In the genomic region with DNA sequence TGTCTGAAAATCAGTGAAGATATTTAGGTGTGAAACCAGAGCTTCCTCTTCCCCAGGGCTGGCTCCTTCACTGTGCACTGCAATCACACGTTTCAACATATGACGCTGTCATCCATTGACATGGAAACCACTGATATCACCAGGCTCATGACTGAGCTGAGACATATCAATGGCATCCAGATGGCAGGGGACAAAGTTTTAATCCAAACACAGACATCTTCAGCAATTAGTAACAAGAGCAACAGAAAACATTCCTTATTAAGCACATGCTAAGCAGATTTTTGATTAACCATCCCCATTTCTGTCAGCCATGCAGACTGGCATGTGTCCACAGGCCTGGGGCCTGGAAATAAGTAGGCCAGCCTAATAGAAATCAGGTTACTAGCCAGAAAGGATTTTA, we compare ENCODE assay signal across 13 cellular contexts.
DNase-seq lines count a peak whose midpoint lies in the region; ATAC-seq and TF ChIP-seq lines count a peak whose summit lies in the region.
"Had no signal": no experiment of that assay in that cellular context is flagged by ENCODE, and none has a peak within 500 bp of the region (broad histone marks: within the 10 kb centered on the region; RNA-seq: fewer than 3 reads in every experiment).

No MANE protein-coding gene starts in this region.

- H3K9me3 ChIP-seq in heart left ventricle (no peaks in the 10 kb centered on the region), colonic mucosa (no peaks in the 10 kb centered on the region), PC-3 (ENCODE audit: low read length) (no peaks in the 10 kb centered on the region)
- H3K9me3 ChIP-seq: thoracic aorta had no signal

- POLR2A ChIA-PET in PC-3 (lab: Charles Lee; ENCODE audit: unreplicated experiment), result no interaction called here

- H3K4me1 ChIP-seq in heart left ventricle, result peaks cover 0 to 42% (median 12%) of the 10 kb centered on the region in 12 donors
- H3K4me1 ChIP-seq in colonic mucosa, result no peaks in the 10 kb centered on the region
- H3K4me1 ChIP-seq in PC-3 (ENCODE audit: insufficient read depth, low read length), result no peaks in the 10 kb centered on the region

- no peaks in the 10 kb centered on the region for H3K79me2 ChIP-seq in PC-3 (ENCODE audit: low read length)

- peaks cover 0 to 15% (median 0%) of the 10 kb centered on the region in 9 donors for H3K36me3 ChIP-seq in heart left ventricle
- H3K36me3 ChIP-seq in colonic mucosa, result no peaks in the 10 kb centered on the region
- H3K36me3 ChIP-seq in PC-3 (ENCODE audit: low read depth, low read length), result no peaks in the 10 kb centered on the region
- H3K36me3 ChIP-seq: thoracic aorta had no signal

- H2AFZ ChIP-seq in PC-3 (ENCODE audit: low read length), result no peak overlapping the region

- no peak for TF ChIP-seq POLR2A in heart left ventricle (IDR thresholded peaks at IDR 0.05)

- no peaks in the 10 kb centered on the region for H4K20me1 ChIP-seq in PC-3 (ENCODE audit: low read length)

- no peak overlapping the region for H3K4me2 ChIP-seq in PC-3 (ENCODE audit: low read length)

- no TSS peak for BruUV-seq in PC-3 (replicated peaks; lab: Mats Ljungman, UMichigan)

- H3K9ac ChIP-seq in colonic mucosa (ENCODE audit: low read depth in 2 of 2, low read length in 2 of 2), result no peak overlapping the region
- no peak overlapping the region for H3K9ac ChIP-seq in PC-3 (ENCODE audit: low read length)

- DNase-seq in heart left ventricle (no peak), Right ventricle myocardium inferior (ENCODE audit: missing footprints) (no peak), left ventricle myocardium superior (no peak), occipital lobe (lab: John Stamatoyannopoulos, UW) (no peak), colonic mucosa (no peak), PC-3 (no peak), OCI-M2 (lab: John Stamatoyannopoulos, UW; ENCODE audit: unreplicated experiment) (no peak)
- DNase-seq: activated CD4-positive, alpha-beta T cell treated with anti-CD3 and anti-CD28 coated beads, Interleukin-2, amount 10 ng/mL, durations not matched to agents 24 days and 14 days; effector CD8-positive, alpha-beta T cell; NCI-H187; stimulated activated CD4-positive, alpha-beta T cell treated with anti-CD3 and anti-CD28 coated beads, Interleukin-4, amount 100 ng/mL, for 1 hour had no signal

- ATAC-seq in heart left ventricle (peak; percentile 51 to 79 (median 66)), Right ventricle myocardium inferior (no peak), SK-N-SH treated with all-trans-retinoic acid at 6 μM for 48 hours (no peak; the same call in 2 of the 3 replicates), left ventricle myocardium superior (peak; percentile 73), PC-3 (no peak)

- CTCF ChIA-PET in PC-3 (lab: Charles Lee), result no interaction called here

- H3K9me2 ChIP-seq in PC-3 (replicated peaks; ENCODE audit: low read length), result no peaks in the 10 kb centered on the region

- intact Hi-C loops in heart left ventricle (cut with DNase I), result no loop called here
- intact Hi-C loops in Right ventricle myocardium inferior (cut with DNase I), result no loop called here
- intact Hi-C loops in left ventricle myocardium superior (cut with micrococcal nuclease), result no loop called here
- intact Hi-C loops in colonic mucosa (cut with DNase I), result no loop called here
- intact Hi-C loops in PC-3 (cut with micrococcal nuclease), result no loop called here

- TF ChIP-seq CTCF in heart left ventricle (IDR thresholded peaks at IDR 0.05), result no peak
- no peak for TF ChIP-seq CTCF in colonic mucosa (IDR thresholded peaks at IDR 0.05)
- TF ChIP-seq CTCF in PC-3 (conservative IDR thresholded peaks at IDR 0.05; ENCODE audit: low read depth, low read length), result no peak

- H3F3A ChIP-seq in PC-3 (ENCODE audit: low read length, unreplicated experiment), result no peaks in the 10 kb centered on the region

- H3K4me3 ChIP-seq in heart left ventricle, result no peak overlapping the region
- no peak overlapping the region for H3K4me3 ChIP-seq in colonic mucosa
- no peak overlapping the region for H3K4me3 ChIP-seq in PC-3 (ENCODE audit: low read length)
- H3K4me3 ChIP-seq: thoracic aorta had no signal

- 29 to 58% (median 49%) methylated on average over 2 of the region's 2 CpGs for WGBS in heart left ventricle, 4 donors

- H3K27ac ChIP-seq in heart left ventricle, result peak overlapping the region in 4 of 12 donors; percentile 11 to 37 (median 22)
- H3K27ac ChIP-seq in colonic mucosa, result no peak overlapping the region
- no peak overlapping the region for H3K27ac ChIP-seq in PC-3 (ENCODE audit: low read length)
- H3K27ac ChIP-seq: thoracic aorta had no signal

- H3K27me3 ChIP-seq in heart left ventricle (no peaks in the 10 kb centered on the region), colonic mucosa (no peaks in the 10 kb centered on the region), PC-3 (ENCODE audit: low read length) (peaks cover 9% of the 10 kb centered on the region; the same call in 1 of the 2 replicates)

TF ChIP-seq in SK-N-SH treated with all-trans-retinoic acid at 6 μM for 48 hours, 23 proteins besides CTCF, POLR2A, EP300 and RAD21:
- peak; percentile 73; the same call in 1 of the 2 replicates for TF ChIP-seq TCF4 (CRISPR knock-in tag; IDR thresholded peaks at IDR 0.05; ENCODE audit: borderline replicate concordance)
- TF ChIP-seq, protein P1, sequence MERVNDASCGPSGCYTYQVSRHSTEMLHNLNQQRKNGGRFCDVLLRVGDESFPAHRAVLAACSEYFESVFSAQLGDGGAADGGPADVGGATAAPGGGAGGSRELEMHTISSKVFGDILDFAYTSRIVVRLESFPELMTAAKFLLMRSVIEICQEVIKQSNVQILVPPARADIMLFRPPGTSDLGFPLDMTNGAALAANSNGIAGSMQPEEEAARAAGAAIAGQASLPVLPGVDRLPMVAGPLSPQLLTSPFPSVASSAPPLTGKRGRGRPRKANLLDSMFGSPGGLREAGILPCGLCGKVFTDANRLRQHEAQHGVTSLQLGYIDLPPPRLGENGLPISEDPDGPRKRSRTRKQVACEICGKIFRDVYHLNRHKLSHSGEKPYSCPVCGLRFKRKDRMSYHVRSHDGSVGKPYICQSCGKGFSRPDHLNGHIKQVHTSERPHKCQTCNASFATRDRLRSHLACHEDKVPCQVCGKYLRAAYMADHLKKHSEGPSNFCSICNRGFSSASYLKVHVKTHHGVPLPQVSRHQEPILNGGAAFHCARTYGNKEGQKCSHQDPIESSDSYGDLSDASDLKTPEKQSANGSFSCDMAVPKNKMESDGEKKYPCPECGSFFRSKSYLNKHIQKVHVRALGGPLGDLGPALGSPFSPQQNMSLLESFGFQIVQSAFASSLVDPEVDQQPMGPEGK (CRISPR knock-in tag; IDR thresholded peaks at IDR 0.05; ENCODE audit: borderline replicate concordance), result no peak
TF ChIP-seq in SK-N-SH treated with all-trans-retinoic acid at 6 μM for 48 hours: peak in this region for 1.

Comparison
In these comparisons a context has a peak if more than half of its experiments do, and no peak if none do; other contexts are left out.
1. ATAC-seq: peak in heart left ventricle (4 of 4) and left ventricle myocardium superior (single experiment); none in Right ventricle myocardium inferior (single experiment), SK-N-SH treated with all-trans-retinoic acid at 6 μM for 48 hours (single experiment) and PC-3 (single experiment).